36 cellular contexts compared by ENCODE assay signal in the genomic region with DNA sequence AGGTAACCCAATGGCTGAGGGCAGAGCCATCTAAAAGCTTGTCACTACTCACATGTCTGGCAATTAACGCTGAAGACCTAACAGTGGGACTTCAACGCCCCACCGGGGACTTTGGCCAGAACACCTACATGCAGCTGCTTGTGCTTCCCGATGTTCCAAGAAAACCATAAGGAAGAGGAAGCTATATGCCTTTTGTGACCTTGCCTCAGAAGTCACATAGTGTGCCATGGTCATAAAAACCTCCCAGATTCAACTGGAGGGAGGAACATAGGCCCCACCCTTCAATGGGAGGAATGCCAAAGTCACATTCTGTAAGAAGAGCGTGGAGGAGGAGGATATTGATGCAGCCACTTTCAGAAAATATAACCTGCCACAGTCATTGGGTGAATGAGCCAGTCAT.
A peak's percentile ranks its signal among the peaks of the same experiment; 100 is the strongest.
DNase-seq lines count a peak whose midpoint lies in the region; ATAC-seq, FAIRE-seq and TF ChIP-seq lines count a peak whose summit lies in the region.
"Had no signal": no experiment of that assay in that cellular context is flagged by ENCODE, and none has a peak within 500 bp of the region (broad histone marks: within the 10 kb centered on the region; RNA-seq: fewer than 3 reads in every experiment).

No MANE protein-coding gene starts in this region.

- intact Hi-C loops in Caco-2 (cut with micrococcal nuclease; ENCODE audit: unreplicated experiment) = loop anchor here (5.0 kb wide), 1 partner anchor 35 kb away; no protein-coding TSS in a partner anchor
- intact Hi-C loops in left cardiac atrium (cut with DNase I) = no loop called here
- intact Hi-C loops in activated T-helper 1 cell treated with anti-CD3 and anti-CD28 coated beads, Interleukin-12 subunit alpha, Interleukin-12 subunit beta, Interleukin-2, Interleukin-4 antibody, amounts not matched to agents 30 ng/mL and 10 ng/mL and 1 ng/mL, durations not matched to agents 14 hours and 24 hours and 36 hours (cut with micrococcal nuclease) = no loop called here

- TF ChIP-seq CTCF in Caco-2 (IDR thresholded peaks at IDR 0.05; ENCODE audit: insufficient read depth in 1 of 2, low read depth in 1 of 2, low read length in 1 of 2, severe bottlenecking in 1 of 2, unreplicated experiment in 1 of 2) (no peak), LNCaP clone FGC (IDR thresholded peaks at IDR 0.05; ENCODE audit: control insufficient read depth, extremely low read depth, insufficient read depth) (no peak), nephron (IDR thresholded peaks at IDR 0.05; ENCODE audit: unreplicated experiment in 3 of 3) (no peak)

- H3K36me3 Mint-ChIP-seq in Caco-2 (ENCODE audit: insufficient read depth, unreplicated experiment) (no peaks in the 10 kb centered on the region), nephron (ENCODE audit: low read depth) (no peaks in the 10 kb centered on the region)
- no peaks in the 10 kb centered on the region for H3K36me3 Mint-ChIP-seq in activated T-helper 1 cell treated with anti-CD3 and anti-CD28 coated beads, Interleukin-12 subunit alpha, Interleukin-12 subunit beta, Interleukin-2, Interleukin-4 antibody, amounts not matched to agents 30 ng/mL and 10 ng/mL and 1 ng/mL, durations not matched to agents 14 hours and 24 hours and 36 hours (ENCODE audit: low read depth)
- H3K36me3 Mint-ChIP-seq: activated naive CD4-positive, alpha-beta T cell treated with anti-CD3 and anti-CD28 coated beads, Interleukin-2, amount 50 U/mL, for 24 hours; CD8-positive, alpha-beta memory T cell; naive thymus-derived CD4-positive, alpha-beta T cell had no signal

- H3K4me3 Mint-ChIP-seq in Caco-2 (ENCODE audit: unreplicated experiment) (no peak overlapping the region), nephron (no peak overlapping the region)
- no peak overlapping the region for H3K4me3 Mint-ChIP-seq in activated T-helper 1 cell treated with anti-CD3 and anti-CD28 coated beads, Interleukin-12 subunit alpha, Interleukin-12 subunit beta, Interleukin-2, Interleukin-4 antibody, amounts not matched to agents 30 ng/mL and 10 ng/mL and 1 ng/mL, durations not matched to agents 14 hours and 24 hours and 36 hours
- H3K4me3 Mint-ChIP-seq: activated CD4-positive, alpha-beta memory T cell treated with anti-CD3 and anti-CD28 coated beads, Interleukin-2, amount 10 ng/mL, durations not matched to agents 7 days and 5 days; activated naive CD4-positive, alpha-beta T cell treated with anti-CD3 and anti-CD28 coated beads, Interleukin-2, amount 50 U/mL, for 24 hours; CD8-positive, alpha-beta memory T cell; HFFc6; naive thymus-derived CD4-positive, alpha-beta T cell; stimulated activated naive CD8-positive, alpha-beta T cell treated with anti-CD3 and anti-CD28 coated beads, Interleukin-15, amount 100 ng/mL, for 72 hours had no signal

- DNase-seq in Caco-2 (peak; percentile 7 to 43), LNCaP clone FGC (ENCODE audit: low read depth) (peak; percentile 90), left cardiac atrium (no peak), SW 1271 (lab: John Stamatoyannopoulos, UW) (no peak), HuH-7 (ENCODE audit: low spot score) (no peak)
- DNase-seq in activated T-helper 1 cell treated with anti-CD3 and anti-CD28 coated beads, Interleukin-12 subunit alpha, Interleukin-12 subunit beta, Interleukin-2, Interleukin-4 antibody, amounts not matched to agents 30 ng/mL and 10 ng/mL and 1 ng/mL, durations not matched to agents 14 hours and 24 hours and 36 hours (ENCODE audit: low spot score) = no peak
- DNase-seq: activated CD4-positive, alpha-beta memory T cell treated with anti-CD3 and anti-CD28 coated beads, Interleukin-2, amount 10 ng/mL, durations not matched to agents 7 days and 5 days; activated CD4-positive, alpha-beta T cell treated with anti-CD3 and anti-CD28 coated beads for 1 hour; activated CD8-positive, alpha-beta memory T cell treated with anti-CD3 and anti-CD28 coated beads, Interleukin-2, amount 50 U/mL, for 48 hours; CD8-positive, alpha-beta memory T cell; DMS53; effector memory CD4-positive, alpha-beta T cell; GF-D8; heart right ventricle; HFFc6; mesenchymal stem cell; naive thymus-derived CD4-positive, alpha-beta T cell; NCI-H1105 treated with DMSO at 0.1 percent for 48 hours; NCI-H1930; NCI-H524; NK-92 treated with Interleukin-12 subunit alpha and Interleukin-12 subunit beta, amount 100 ng/mL, for 24 hours; nucleus accumbens; SJCRH30; stimulated activated CD8-positive, alpha-beta memory T cell treated with anti-CD3 and anti-CD28 coated beads, Interleukin-4, amount 100 ng/mL, for 48 hours; stimulated activated naive CD8-positive, alpha-beta T cell treated with anti-CD3 and anti-CD28 coated beads, Interleukin-15, amount 100 ng/mL, for 72 hours; T-helper 1 cell had no signal

- peaks cover 26% of the 10 kb centered on the region for H3K4me1 ChIP-seq in Caco-2
- H3K4me1 ChIP-seq: A549, heart right ventricle, SJCRH30, tibial nerve had no signal

- H3K27ac Mint-ChIP-seq in Caco-2 (ENCODE audit: unreplicated experiment) (no peak overlapping the region), nephron (peak overlapping the region; percentile 22 to 51 (median 30))
- no peak overlapping the region for H3K27ac Mint-ChIP-seq in activated T-helper 1 cell treated with anti-CD3 and anti-CD28 coated beads, Interleukin-12 subunit alpha, Interleukin-12 subunit beta, Interleukin-2, Interleukin-4 antibody, amounts not matched to agents 30 ng/mL and 10 ng/mL and 1 ng/mL, durations not matched to agents 14 hours and 24 hours and 36 hours
- H3K27ac Mint-ChIP-seq: activated CD4-positive, alpha-beta memory T cell treated with anti-CD3 and anti-CD28 coated beads, Interleukin-2, amount 10 ng/mL, durations not matched to agents 7 days and 5 days; activated naive CD4-positive, alpha-beta T cell treated with anti-CD3 and anti-CD28 coated beads, Interleukin-2, amount 50 U/mL, for 24 hours; activated T-helper 2 cell treated with anti-CD3 and anti-CD28 coated beads, Interferon-gamma antibody, Interleukin-2, Interleukin-4, amounts not matched to agents 10 μg/mL and 5 μg/mL and 100 μg/mL, durations not matched to agents 14 hours and 24 hours and 36 hours; CD8-positive, alpha-beta memory T cell; HFFc6; naive thymus-derived CD4-positive, alpha-beta T cell; stimulated activated naive CD8-positive, alpha-beta T cell treated with anti-CD3 and anti-CD28 coated beads, Interleukin-15, amount 100 ng/mL, for 72 hours had no signal

- H3K9me3 ChIP-seq in Caco-2 = no peaks in the 10 kb centered on the region
- H3K9me3 ChIP-seq: A549, heart right ventricle, SJCRH30, tibial nerve had no signal

- peak; percentile 38 for FAIRE-seq in colon (lab: Jason Lieb, UNC)
- FAIRE-seq: A549 had no signal

- no peaks in the 10 kb centered on the region for H3K36me3 ChIP-seq in Caco-2 (ENCODE audit: control insufficient read depth, insufficient read depth, low read length)
- H3K36me3 ChIP-seq: heart right ventricle, SJCRH30, tibial nerve had no signal

- peaks cover 23% of the 10 kb centered on the region for H3K4me1 Mint-ChIP-seq in Caco-2 (ENCODE audit: low read depth, unreplicated experiment)
- peaks cover 20% of the 10 kb centered on the region for H3K4me1 Mint-ChIP-seq in nephron
- no peaks in the 10 kb centered on the region for H3K4me1 Mint-ChIP-seq in activated T-helper 1 cell treated with anti-CD3 and anti-CD28 coated beads, Interleukin-12 subunit alpha, Interleukin-12 subunit beta, Interleukin-2, Interleukin-4 antibody, amounts not matched to agents 30 ng/mL and 10 ng/mL and 1 ng/mL, durations not matched to agents 14 hours and 24 hours and 36 hours (ENCODE audit: low read depth)
- H3K4me1 Mint-ChIP-seq: activated CD4-positive, alpha-beta memory T cell treated with anti-CD3 and anti-CD28 coated beads, Interleukin-2, amount 10 ng/mL, durations not matched to agents 7 days and 5 days; activated naive CD4-positive, alpha-beta T cell treated with anti-CD3 and anti-CD28 coated beads, Interleukin-2, amount 50 U/mL, for 24 hours; CD8-positive, alpha-beta memory T cell; naive thymus-derived CD4-positive, alpha-beta T cell; stimulated activated naive CD8-positive, alpha-beta T cell treated with anti-CD3 and anti-CD28 coated beads, Interleukin-15, amount 100 ng/mL, for 72 hours had no signal

- H3K4me3 ChIP-seq in Caco-2 (ENCODE audit: low read depth, low read length) (no peak overlapping the region), LNCaP clone FGC (ENCODE audit: low read depth, low read length) (no peak overlapping the region)
- H3K4me3 ChIP-seq: A549, coronary artery, heart right ventricle, SJCRH30, skin epidermis, tibial nerve had no signal

- H3K27me3 Mint-ChIP-seq in Caco-2 (ENCODE audit: insufficient read depth, unreplicated experiment) (no peaks in the 10 kb centered on the region), nephron (ENCODE audit: low read depth) (no peaks in the 10 kb centered on the region)
- H3K27me3 Mint-ChIP-seq in activated T-helper 1 cell treated with anti-CD3 and anti-CD28 coated beads, Interleukin-12 subunit alpha, Interleukin-12 subunit beta, Interleukin-2, Interleukin-4 antibody, amounts not matched to agents 30 ng/mL and 10 ng/mL and 1 ng/mL, durations not matched to agents 14 hours and 24 hours and 36 hours (ENCODE audit: insufficient read depth) = peaks cover 3% of the 10 kb centered on the region
- H3K27me3 Mint-ChIP-seq: activated naive CD4-positive, alpha-beta T cell treated with anti-CD3 and anti-CD28 coated beads, Interleukin-2, amount 50 U/mL, for 24 hours; stimulated activated naive CD8-positive, alpha-beta T cell treated with anti-CD3 and anti-CD28 coated beads, Interleukin-15, amount 100 ng/mL, for 72 hours had no signal

- POLR2A ChIA-PET in Caco-2 (lab: Charles Lee) = interaction anchor here (0.6 kb wide), 1 partner anchor 1309 kb away, joined by 4 read pairs; no protein-coding TSS in a partner anchor

- no peak for ATAC-seq in left cardiac atrium
- ATAC-seq: A549; heart right ventricle; left lobe of liver; naive thymus-derived CD4-positive, alpha-beta T cell; Panc1; stimulated activated naive CD8-positive, alpha-beta T cell treated with anti-CD3 and anti-CD28 coated beads, Interleukin-15, amount 100 ng/mL, for 72 hours had no signal

- CTCF ChIA-PET in Caco-2 (lab: Charles Lee) = no interaction called here

- no TSS peak for BruUV-seq in Caco-2 (replicated peaks; lab: Mats Ljungman, UMichigan)

- H3K9me3 Mint-ChIP-seq in Caco-2 (ENCODE audit: unreplicated experiment) (no peaks in the 10 kb centered on the region), nephron (no peaks in the 10 kb centered on the region)
- no peaks in the 10 kb centered on the region for H3K9me3 Mint-ChIP-seq in activated T-helper 1 cell treated with anti-CD3 and anti-CD28 coated beads, Interleukin-12 subunit alpha, Interleukin-12 subunit beta, Interleukin-2, Interleukin-4 antibody, amounts not matched to agents 30 ng/mL and 10 ng/mL and 1 ng/mL, durations not matched to agents 14 hours and 24 hours and 36 hours
- H3K9me3 Mint-ChIP-seq: activated CD4-positive, alpha-beta memory T cell treated with anti-CD3 and anti-CD28 coated beads, Interleukin-2, amount 10 ng/mL, durations not matched to agents 7 days and 5 days; activated naive CD4-positive, alpha-beta T cell treated with anti-CD3 and anti-CD28 coated beads, Interleukin-2, amount 50 U/mL, for 24 hours; activated T-helper 2 cell treated with anti-CD3 and anti-CD28 coated beads, Interferon-gamma antibody, Interleukin-2, Interleukin-4, amounts not matched to agents 10 μg/mL and 5 μg/mL and 100 μg/mL, durations not matched to agents 14 hours and 24 hours and 36 hours; CD8-positive, alpha-beta memory T cell; HFFc6; naive thymus-derived CD4-positive, alpha-beta T cell; stimulated activated naive CD8-positive, alpha-beta T cell treated with anti-CD3 and anti-CD28 coated beads, Interleukin-15, amount 100 ng/mL, for 72 hours had no signal

- H3K27me3 ChIP-seq in Caco-2 (replicated peaks; ENCODE audit: control insufficient read depth, insufficient read depth, low read length) = no peaks in the 10 kb centered on the region
- H3K27me3 ChIP-seq: heart right ventricle, tibial nerve had no signal

Comparison
In these comparisons a context has a peak if more than half of its experiments do, and no peak if none do; other contexts are left out.
1. DNase-seq: peak in Caco-2 (2 of 2) and LNCaP clone FGC (single experiment); none in left cardiac atrium (single experiment), activated T-helper 1 cell treated with anti-CD3 and anti-CD28 coated beads, Interleukin-12 subunit alpha, Interleukin-12 subunit beta, Interleukin-2, Interleukin-4 antibody, amounts not matched to agents 30 ng/mL and 10 ng/mL and 1 ng/mL, durations not matched to agents 14 hours and 24 hours and 36 hours (single experiment), SW 1271 (0 of 2) and HuH-7 (single experiment).
2. H3K27ac Mint-ChIP-seq: peak in nephron (3 of 3); none in Caco-2 (single experiment) and activated T-helper 1 cell treated with anti-CD3 and anti-CD28 coated beads, Interleukin-12 subunit alpha, Interleukin-12 subunit beta, Interleukin-2, Interleukin-4 antibody, amounts not matched to agents 30 ng/mL and 10 ng/mL and 1 ng/mL, durations not matched to agents 14 hours and 24 hours and 36 hours (single experiment).